In the genomic region with DNA sequence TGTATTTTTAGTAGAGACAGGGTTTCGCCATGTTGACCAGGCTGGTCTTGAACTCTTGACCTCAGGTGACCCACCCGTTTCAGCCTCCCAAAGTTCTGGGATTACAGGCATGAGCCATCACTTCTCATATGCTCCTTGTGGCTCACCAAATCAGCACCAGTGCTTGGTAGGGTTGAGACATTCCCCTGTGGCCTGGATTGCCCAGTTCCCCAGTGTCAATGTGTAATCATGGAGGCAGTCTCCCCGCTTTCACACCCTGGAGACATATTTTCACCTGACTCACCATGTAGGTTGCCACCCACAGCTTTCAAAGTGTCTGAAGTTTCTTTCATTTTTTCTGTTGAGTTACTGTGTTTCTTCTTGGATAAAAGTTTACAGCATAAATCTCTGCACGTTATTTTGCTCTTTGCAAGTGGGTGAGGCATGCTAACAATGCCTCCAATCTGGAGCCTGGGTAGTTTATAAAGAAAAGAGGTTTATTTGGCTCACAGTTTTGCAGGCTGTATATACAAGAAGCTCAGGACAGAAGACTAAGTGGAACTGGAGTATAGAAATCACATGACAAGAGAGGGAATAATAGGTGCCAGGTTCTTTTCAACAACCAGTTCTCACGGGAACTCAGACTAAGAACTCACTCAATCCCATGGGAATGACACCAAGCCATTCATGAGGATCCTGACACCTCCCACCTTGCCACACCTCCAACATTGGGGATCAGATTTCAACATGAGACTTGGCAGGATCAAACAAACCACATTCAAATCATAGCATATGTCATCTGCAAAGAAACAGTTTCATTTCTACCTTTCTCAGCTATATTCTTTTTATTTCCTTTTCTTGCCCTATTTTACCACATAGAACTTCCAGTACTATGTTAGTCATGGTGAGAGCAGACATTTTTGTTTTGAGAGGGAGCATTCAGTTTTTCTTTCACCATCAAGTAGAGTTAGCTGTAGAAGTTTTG, we compare ENCODE assay signal across 8 cellular contexts.
DNase-seq lines count a peak whose midpoint lies in the region; ATAC-seq and TF ChIP-seq lines count a peak whose summit lies in the region.

No MANE protein-coding gene starts in this region.

- no peaks in the 10 kb centered on the region for H3K36me3 ChIP-seq in KMS-11 (ENCODE audit: insufficient read depth)
- no peaks in the 10 kb centered on the region for H3K36me3 ChIP-seq in gastrocnemius medialis
- peaks cover 0 to 12% (median 0%) of the 10 kb centered on the region in 4 donors for H3K36me3 ChIP-seq in esophagus muscularis mucosa

- TF ChIP-seq EP300 in esophagus muscularis mucosa (IDR thresholded peaks at IDR 0.05): no peak

- ATAC-seq in gastrocnemius medialis: peak; percentile 52 to 80
- no peak for ATAC-seq in GM19023 (IDR thresholded peaks at IDR 0.05; ENCODE audit: unreplicated experiment)
- no peak for ATAC-seq in sciatic nerve

- H3K9me3 ChIP-seq in gastrocnemius medialis (no peaks in the 10 kb centered on the region), esophagus muscularis mucosa (no peaks in the 10 kb centered on the region)

- H3K79me2 ChIP-seq in KMS-11 (ENCODE audit: insufficient read depth, low read depth): no peaks in the 10 kb centered on the region

- H3K27me3 ChIP-seq in KMS-11 (ENCODE audit: insufficient read depth, low read depth): no peaks in the 10 kb centered on the region
- H3K27me3 ChIP-seq in gastrocnemius medialis: no peaks in the 10 kb centered on the region
- no peaks in the 10 kb centered on the region for H3K27me3 ChIP-seq in esophagus muscularis mucosa

- no peaks in the 10 kb centered on the region for H4K20me1 ChIP-seq in KMS-11 (ENCODE audit: insufficient read depth)

- TF ChIP-seq CTCF in GM13976 (IDR thresholded peaks at IDR 0.05; ENCODE audit: borderline replicate concordance, control extremely low read depth, extremely low read depth, insufficient read depth, missing control alignments) (no peak), KMS-11 (conservative IDR thresholded peaks at IDR 0.05; ENCODE audit: low read depth, low read length) (no peak), gastrocnemius medialis (IDR thresholded peaks at IDR 0.05 in 4 of 5, conservative IDR thresholded peaks at IDR 0.05 in 1 of 5) (no peak), esophagus muscularis mucosa (IDR thresholded peaks at IDR 0.05) (no peak)

- peak overlapping the region; percentile 33; the same call in 1 of the 2 replicates for H3K4me2 ChIP-seq in KMS-11

- no peak overlapping the region for H3K9ac ChIP-seq in KMS-11

- H3K4me1 ChIP-seq in KMS-11 (ENCODE audit: low read depth, poor library complexity, severe bottlenecking): peaks cover 19% of the 10 kb centered on the region
- no peaks in the 10 kb centered on the region for H3K4me1 ChIP-seq in gastrocnemius medialis
- no peaks in the 10 kb centered on the region for H3K4me1 ChIP-seq in esophagus muscularis mucosa

- peak; percentile 24 for DNase-seq in GM13976 (ENCODE audit: low spot score)
- DNase-seq in activated naive CD4-positive, alpha-beta T cell treated with anti-CD3 and anti-CD28 coated beads, Interleukin-2, amount 50 U/mL, for 16 hours: peak; percentile 27
- peak in 1 of 2 donors; percentile 28 for DNase-seq in gastrocnemius medialis
- DNase-seq in esophagus muscularis mucosa (ENCODE audit: extremely low spot score): no peak
- DNase-seq in middle frontal gyrus (ENCODE audit: extremely low spot score, low spot score): no peak
- no peak for DNase-seq in sciatic nerve (ENCODE audit: low spot score)

- no peak for TF ChIP-seq POLR2A in gastrocnemius medialis (IDR thresholded peaks at IDR 0.05)
- TF ChIP-seq POLR2A in esophagus muscularis mucosa (IDR thresholded peaks at IDR 0.05; ENCODE audit: low read depth): no peak

- 61% methylated on average over 5 of the region's 5 CpGs for WGBS in esophagus muscularis mucosa

- H3K4me3 ChIP-seq in KMS-11 (IDR thresholded peaks at IDR 0.05; ENCODE audit: insufficient read depth, low read depth, low read length) (no peak overlapping the region), gastrocnemius medialis (no peak overlapping the region), esophagus muscularis mucosa (no peak overlapping the region)

- H3K27ac ChIP-seq in KMS-11 (no peak overlapping the region), gastrocnemius medialis (no peak overlapping the region), esophagus muscularis mucosa (replicated peaks in 1 of 4) (no peak overlapping the region)

- intact Hi-C loops in gastrocnemius medialis (cut with DNase I; ENCODE audit: low total_unique reads): no loop called here
- intact Hi-C loops in esophagus muscularis mucosa (cut with DNase I): no loop called here
- intact Hi-C loops in sciatic nerve (cut with DNase I): no loop called here

- in situ Hi-C loops in GM13976 (cut with MboI; ENCODE audit: low sequenced_read_pairs, unreplicated experiment): no loop called here
- in situ Hi-C loops in gastrocnemius medialis (cut with MboI; ENCODE audit: low sequenced_read_pairs in 4 of 4): no loop called here

- no peak overlapping the region for H2AFZ ChIP-seq in KMS-11 (ENCODE audit: low read depth)

Comparison
In these comparisons a context has a peak if more than half of its experiments do, and no peak if none do; other contexts are left out.
1. DNase-seq: peak in GM13976 (single experiment) and activated naive CD4-positive, alpha-beta T cell treated with anti-CD3 and anti-CD28 coated beads, Interleukin-2, amount 50 U/mL, for 16 hours (single experiment); none in esophagus muscularis mucosa (single experiment), middle frontal gyrus (single experiment) and sciatic nerve (single experiment).
2. ATAC-seq: peak in gastrocnemius medialis (2 of 2); none in GM19023 (single experiment) and sciatic nerve (single experiment).